ENCODE assay signal across 12 cellular contexts in the genomic region with DNA sequence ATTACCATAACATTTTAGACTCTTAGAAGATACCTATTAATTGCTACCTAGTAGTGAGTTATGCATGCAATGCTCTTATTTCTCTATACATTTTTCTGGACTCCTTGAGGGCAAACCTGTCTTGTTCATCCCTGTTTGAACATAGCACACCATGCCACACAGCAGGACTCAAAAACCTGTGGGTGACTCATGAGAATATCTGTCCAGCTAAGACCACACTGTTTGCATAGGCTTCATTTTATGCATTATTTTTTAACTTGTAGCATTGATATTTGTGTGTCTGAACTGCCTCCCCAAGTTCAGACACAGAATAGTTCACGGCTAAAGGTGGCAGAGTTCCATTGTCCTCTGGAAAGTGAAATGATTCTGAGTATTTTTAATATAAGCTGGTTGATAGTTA. TPM values are rescaled to one million over a fixed set of nuclear protein-coding genes. Genes with fewer than 3 reads are reported as not detected.
DNase-seq lines count a peak whose midpoint lies in the region; ATAC-seq and TF ChIP-seq lines count a peak whose summit lies in the region.
"Had no signal": no experiment of that assay in that cellular context is flagged by ENCODE, and none has a peak within 500 bp of the region (broad histone marks: within the 10 kb centered on the region; RNA-seq: fewer than 3 reads in every experiment).

No MANE protein-coding gene starts in this region.

- H3K4me3 ChIP-seq in iPS-20b (ENCODE audit: low read length): peak overlapping the region; percentile 25; the same call in 1 of the 2 replicates
- peak overlapping the region; percentile 71 to 86 (median 75) for H3K4me3 ChIP-seq in subcutaneous abdominal adipose tissue (ENCODE audit: low read depth in 1 of 5, low read length in 5 of 5)
- H3K4me3 ChIP-seq: SJSA1 had no signal

- ATAC-seq in GM21786 (IDR thresholded peaks at IDR 0.05; ENCODE audit: unreplicated experiment): peak; percentile 23
- no peak for ATAC-seq in HG02623 (IDR thresholded peaks at IDR 0.05; ENCODE audit: unreplicated experiment)
- ATAC-seq in T-cell (replicated peaks in 1 of 4): no peak

- POLR2A ChIA-PET in T-cell (lab: Charles Lee): no interaction called here

- no peak overlapping the region for H3K4me3 Mint-ChIP-seq in T-cell

- H3K27me3 Mint-ChIP-seq in T-cell: peaks cover 4 to 6% of the 10 kb centered on the region in 2 donors

- H3K36me3 ChIP-seq in iPS-20b (ENCODE audit: insufficient read depth, low read depth, low read length) (no peaks in the 10 kb centered on the region), subcutaneous abdominal adipose tissue (ENCODE audit: control insufficient read depth in 5 of 5, insufficient read depth in 5 of 5, low read length in 5 of 5) (peaks cover 0 to 15% (median 5%) of the 10 kb centered on the region in 5 donors)
- H3K36me3 ChIP-seq: SJSA1 had no signal

- peak overlapping the region; percentile 51 for H3K27ac ChIP-seq in VCaP
- H3K27ac ChIP-seq in iPS-20b (ENCODE audit: low read length): no peak overlapping the region
- H3K27ac ChIP-seq in subcutaneous abdominal adipose tissue (ENCODE audit: low read depth, low read length): peak overlapping the region; percentile 94
- H3K27ac ChIP-seq: SJSA1 had no signal

- H3K36me3 Mint-ChIP-seq in T-cell: no peaks in the 10 kb centered on the region

- TF ChIP-seq CTCF in VCaP (conservative IDR thresholded peaks at IDR 0.05): no peak

- H3K9me3 Mint-ChIP-seq in T-cell: no peaks in the 10 kb centered on the region

- DNase-seq in anterior cingulate cortex (lab: John Stamatoyannopoulos, UW): no peak
- no peak for DNase-seq in LoVo (ENCODE audit: low spot score)
- DNase-seq in T-cell: no peak
- DNase-seq: activated T-cell treated with anti-CD3 and anti-CD28 coated beads, Interleukin-2, amount 50 U/mL, for 48 hours; hippocampal formation; NCI-H1092 treated with DMSO at 0.1 percent for 48 hours had no signal

- CTCF ChIA-PET in T-cell (lab: Charles Lee): no interaction called here

- H3K4me1 ChIP-seq in iPS-20b (ENCODE audit: insufficient read depth, low read length) (peaks cover 36% of the 10 kb centered on the region), subcutaneous abdominal adipose tissue (ENCODE audit: control insufficient read depth in 5 of 5, insufficient read depth in 5 of 5, low read length in 5 of 5) (peaks cover 1 to 82% (median 71%) of the 10 kb centered on the region in 5 donors)

- H3K9me3 ChIP-seq in iPS-20b (ENCODE audit: insufficient read depth, low read depth, low read length) (no peaks in the 10 kb centered on the region), subcutaneous abdominal adipose tissue (ENCODE audit: control insufficient read depth in 5 of 5, low read length in 5 of 5) (no peaks in the 10 kb centered on the region)
- H3K9me3 ChIP-seq: SJSA1 had no signal

- H3K27ac Mint-ChIP-seq in T-cell: peak overlapping the region in 1 of 2 donors; percentile 0

- H3K27me3 ChIP-seq in iPS-20b (ENCODE audit: insufficient read depth, low read length) (no peaks in the 10 kb centered on the region), subcutaneous abdominal adipose tissue (ENCODE audit: control insufficient read depth in 5 of 5, insufficient read depth in 4 of 5, low read length in 5 of 5) (no peaks in the 10 kb centered on the region)
- H3K27me3 ChIP-seq: SJSA1 had no signal

- peaks cover 11 to 25% (median 12%) of the 10 kb centered on the region in 3 donors for H3K4me1 Mint-ChIP-seq in T-cell

- H3K9ac ChIP-seq in iPS-20b (ENCODE audit: low read depth, low read length): no peak overlapping the region
- H3K9ac ChIP-seq in subcutaneous abdominal adipose tissue (ENCODE audit: low read length in 5 of 5): peak overlapping the region; percentile 64 to 92 (median 70)

RNA-seq across cellular contexts. Expression of a gene that starts 1.8 kb away (rescaled TPM):
- 1 to 10 TPM in 1 of 5 donors, under 1 TPM in 4; 0.61 to 1.5 (median 0.63) TPM for total RNA-seq in T-cell
